Comparison of ENCODE assay signal across 19 cellular contexts in the genomic region with DNA sequence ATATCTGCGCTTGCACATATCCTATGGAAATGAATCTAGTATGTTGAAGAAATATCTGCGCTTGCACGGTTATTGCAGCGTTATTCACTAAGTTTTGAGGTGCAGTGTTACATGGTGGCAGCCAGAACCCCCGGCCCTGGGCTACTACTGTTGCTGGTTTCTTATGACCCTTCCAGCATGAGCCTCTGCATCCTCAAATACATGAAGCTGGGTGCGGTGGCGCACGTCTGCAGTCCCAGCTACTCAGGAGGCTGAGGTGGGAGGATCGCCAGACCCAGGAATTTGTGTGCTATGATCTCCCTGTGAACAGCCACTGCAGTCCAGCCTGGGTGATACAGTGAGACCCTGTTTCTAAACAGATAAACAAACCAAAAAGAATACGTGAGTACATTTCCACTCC. TPM values are rescaled to one million over a fixed set of nuclear protein-coding genes. Genes with fewer than 3 reads are reported as not detected.
DNase-seq lines count a peak whose midpoint lies in the region; ATAC-seq and TF ChIP-seq lines count a peak whose summit lies in the region.
"Had no signal": no experiment of that assay in that cellular context is flagged by ENCODE, and none has a peak within 500 bp of the region (broad histone marks: within the 10 kb centered on the region; RNA-seq: fewer than 3 reads in every experiment).

No MANE protein-coding gene starts in this region.

- CTCF ChIA-PET in activated naive CD4-positive, alpha-beta T cell treated with anti-CD3 and anti-CD28 coated beads for 36 hours (lab: Charles Lee), result interaction anchor here (0.6 to 11.5 kb wide), 8 partner anchors 12 to 438 kb away, joined by 3 to 171 read pairs (median 6); no protein-coding TSS in a partner anchor

- H3K9me3 ChIP-seq in RWPE2 (ENCODE audit: severe bottlenecking) (no peaks in the 10 kb centered on the region), esophagus muscularis mucosa (no peaks in the 10 kb centered on the region)
- H3K9me3 ChIP-seq: A549; BLaER1 treated with 17β-estradiol and CSF1 and Interleukin-3, amounts not matched to agents 10 nM and 100 nM; Caco-2 had no signal

- H3K27ac Mint-ChIP-seq in activated naive CD4-positive, alpha-beta T cell treated with anti-CD3 and anti-CD28 coated beads, Interleukin-2, amount 50 U/mL, for 24 hours, result peak overlapping the region; percentile 63
- no peak overlapping the region for H3K27ac Mint-ChIP-seq in activated naive CD4-positive, alpha-beta T cell treated with anti-CD3 and anti-CD28 coated beads for 36 hours
- H3K27ac Mint-ChIP-seq in nephron progenitor cell, result peak overlapping the region; percentile 14
- H3K27ac Mint-ChIP-seq: B cell; CD4-positive, alpha-beta T cell; CD8-positive, alpha-beta T cell had no signal

- intact Hi-C loops in activated naive CD4-positive, alpha-beta T cell treated with anti-CD3 and anti-CD28 coated beads for 36 hours (cut with micrococcal nuclease), result no loop called here
- intact Hi-C loops in esophagus muscularis mucosa (cut with DNase I), result loop anchor here (10.0 kb wide), 1 partner anchor 563 kb away; no protein-coding TSS in a partner anchor

- H3K4me1 ChIP-seq in RWPE2 (ENCODE audit: insufficient read depth, poor library complexity, severe bottlenecking) (no peaks in the 10 kb centered on the region), esophagus muscularis mucosa (peaks cover 0 to 12% (median 2%) of the 10 kb centered on the region in 4 donors)
- H3K4me1 ChIP-seq: Caco-2 had no signal

- H3K27me3 ChIP-seq in RWPE2 (ENCODE audit: insufficient read depth, poor library complexity, severe bottlenecking), result no peaks in the 10 kb centered on the region
- H3K27me3 ChIP-seq in esophagus muscularis mucosa, result no peaks in the 10 kb centered on the region
- H3K27me3 ChIP-seq: BLaER1 treated with 17β-estradiol and CSF1 and Interleukin-3, amounts not matched to agents 10 nM and 100 nM had no signal

- no peak overlapping the region for H3K4me3 Mint-ChIP-seq in activated naive CD4-positive, alpha-beta T cell treated with anti-CD3 and anti-CD28 coated beads, Interleukin-2, amount 50 U/mL, for 24 hours
- H3K4me3 Mint-ChIP-seq in activated naive CD4-positive, alpha-beta T cell treated with anti-CD3 and anti-CD28 coated beads for 36 hours, result no peak overlapping the region
- H3K4me3 Mint-ChIP-seq in nephron progenitor cell, result no peak overlapping the region
- H3K4me3 Mint-ChIP-seq: B cell; CD4-positive, alpha-beta T cell; CD8-positive, alpha-beta T cell had no signal

- WGBS in esophagus muscularis mucosa, result 86% methylated on average over 9 of the region's 10 CpGs

- TF ChIP-seq POLR2A in esophagus muscularis mucosa (IDR thresholded peaks at IDR 0.05; ENCODE audit: low read depth), result no peak

- no peak for DNase-seq in activated naive CD4-positive, alpha-beta T cell treated with anti-CD3 and anti-CD28 coated beads for 36 hours
- DNase-seq in RWPE2 (ENCODE audit: low spot score), result peak; percentile 80
- peak; percentile 83 for DNase-seq in esophagus muscularis mucosa (ENCODE audit: extremely low spot score)
- DNase-seq in nephron progenitor cell, result no peak
- DNase-seq in SKM-1 treated with dmso at 0.1 percent for 144 hours (lab: John Stamatoyannopoulos, UW; ENCODE audit: unreplicated experiment), result no peak
- no peak for DNase-seq in OCI-M1 (lab: John Stamatoyannopoulos, UW)
- DNase-seq: AML-193; Caco-2; Calu3; CD4-positive, alpha-beta T cell; CD8-positive, alpha-beta T cell; DMS79 treated with DMSO at 0.1 percent for 48 hours; GF-D8 had no signal

- H3K36me3 Mint-ChIP-seq in activated naive CD4-positive, alpha-beta T cell treated with anti-CD3 and anti-CD28 coated beads, Interleukin-2, amount 50 U/mL, for 24 hours, result no peaks in the 10 kb centered on the region
- no peaks in the 10 kb centered on the region for H3K36me3 Mint-ChIP-seq in activated naive CD4-positive, alpha-beta T cell treated with anti-CD3 and anti-CD28 coated beads for 36 hours (ENCODE audit: low read depth)
- H3K36me3 Mint-ChIP-seq in nephron progenitor cell (ENCODE audit: low read depth), result peaks cover 5% of the 10 kb centered on the region
- H3K36me3 Mint-ChIP-seq: CD8-positive, alpha-beta T cell had no signal

- TF ChIP-seq EP300 in esophagus muscularis mucosa (IDR thresholded peaks at IDR 0.05), result no peak

- H3K4me1 Mint-ChIP-seq in activated naive CD4-positive, alpha-beta T cell treated with anti-CD3 and anti-CD28 coated beads, Interleukin-2, amount 50 U/mL, for 24 hours, result no peaks in the 10 kb centered on the region
- H3K4me1 Mint-ChIP-seq in activated naive CD4-positive, alpha-beta T cell treated with anti-CD3 and anti-CD28 coated beads for 36 hours (ENCODE audit: low read depth), result peaks cover under 1% of the 10 kb centered on the region
- H3K4me1 Mint-ChIP-seq in nephron progenitor cell, result peaks cover 13% of the 10 kb centered on the region

- H3K36me3 ChIP-seq in RWPE2 (ENCODE audit: low read depth) (no peaks in the 10 kb centered on the region), esophagus muscularis mucosa (peaks cover 0 to 3% (median 0%) of the 10 kb centered on the region in 4 donors)
- H3K36me3 ChIP-seq: BLaER1 treated with 17β-estradiol and CSF1 and Interleukin-3, amounts not matched to agents 10 nM and 100 nM had no signal

- no peak for TF ChIP-seq CTCF in RWPE2 (IDR thresholded peaks at IDR 0.05; ENCODE audit: poor library complexity, severe bottlenecking)
- TF ChIP-seq CTCF in esophagus muscularis mucosa (IDR thresholded peaks at IDR 0.05), result no peak
- no peak for TF ChIP-seq CTCF in nephron progenitor cell (IDR thresholded peaks at IDR 0.05)

- peaks cover 6% of the 10 kb centered on the region for H3K27me3 Mint-ChIP-seq in activated naive CD4-positive, alpha-beta T cell treated with anti-CD3 and anti-CD28 coated beads, Interleukin-2, amount 50 U/mL, for 24 hours
- H3K27me3 Mint-ChIP-seq in activated naive CD4-positive, alpha-beta T cell treated with anti-CD3 and anti-CD28 coated beads for 36 hours (ENCODE audit: low read depth), result peaks cover 20% of the 10 kb centered on the region
- peaks cover 24% of the 10 kb centered on the region for H3K27me3 Mint-ChIP-seq in nephron progenitor cell (ENCODE audit: low read depth, poor library complexity)

- no peaks in the 10 kb centered on the region for H3K9me3 Mint-ChIP-seq in activated naive CD4-positive, alpha-beta T cell treated with anti-CD3 and anti-CD28 coated beads, Interleukin-2, amount 50 U/mL, for 24 hours
- no peaks in the 10 kb centered on the region for H3K9me3 Mint-ChIP-seq in activated naive CD4-positive, alpha-beta T cell treated with anti-CD3 and anti-CD28 coated beads for 36 hours
- H3K9me3 Mint-ChIP-seq in nephron progenitor cell, result peaks cover 4% of the 10 kb centered on the region
- H3K9me3 Mint-ChIP-seq: CD4-positive, alpha-beta T cell; CD8-positive, alpha-beta T cell had no signal

- ATAC-seq in RWPE2 (ENCODE audit: low read depth), result no peak
- ATAC-seq: A549; CD8-positive, alpha-beta T cell had no signal

- H3K4me3 ChIP-seq in RWPE2 (ENCODE audit: severe bottlenecking), result no peak overlapping the region
- H3K4me3 ChIP-seq in esophagus muscularis mucosa, result no peak overlapping the region
- H3K4me3 ChIP-seq: A549; BLaER1 treated with 17β-estradiol and CSF1 and Interleukin-3, amounts not matched to agents 10 nM and 100 nM had no signal

- no peak overlapping the region for H3K27ac ChIP-seq in RWPE2 (ENCODE audit: poor library complexity, severe bottlenecking)
- H3K27ac ChIP-seq in esophagus muscularis mucosa (replicated peaks in 1 of 4), result no peak overlapping the region
- H3K27ac ChIP-seq: 22Rv1; A549; BLaER1 treated with 17β-estradiol and CSF1 and Interleukin-3, amounts not matched to agents 10 nM and 100 nM; C4-2B had no signal

RNA-seq across cellular contexts. Expression of gene CEBPB, which starts 9.3 kb away (rescaled TPM):
- 10 to 100 TPM; 38.5 to 38.6 TPM for total RNA-seq in activated naive CD4-positive, alpha-beta T cell treated with anti-CD3 and anti-CD28 coated beads for 36 hours
- total RNA-seq in esophagus muscularis mucosa, result 100 to 1,000 TPM; 105 to 195 (median 144) TPM

RNA-seq across cellular contexts. Expression of gene PEDS1, which starts 27.8 kb away (rescaled TPM):
- total RNA-seq in activated naive CD4-positive, alpha-beta T cell treated with anti-CD3 and anti-CD28 coated beads for 36 hours, result 10 to 100 TPM; 10.4 to 11.2 TPM
- total RNA-seq in esophagus muscularis mucosa, result 10 to 100 TPM; 22.2 to 50.3 (median 30.7) TPM

Comparison
In these comparisons a context has a peak if more than half of its experiments do, and no peak if none do; other contexts are left out.
1. DNase-seq: peak in RWPE2 (single experiment) and esophagus muscularis mucosa (single experiment); none in activated naive CD4-positive, alpha-beta T cell treated with anti-CD3 and anti-CD28 coated beads for 36 hours (single experiment), nephron progenitor cell (single experiment), SKM-1 treated with dmso at 0.1 percent for 144 hours (single experiment) and OCI-M1 (single experiment).